Comparison of ENCODE assay signal across 9 cellular contexts in genomic region chr5:158676642-158677489, GRCh38.
DNase-seq lines count a peak whose midpoint lies in the region; ATAC-seq lines count a peak whose summit lies in the region.
"Had no signal": no experiment of that assay in that cellular context is flagged by ENCODE, and none has a peak within 500 bp of the region (broad histone marks: within the 10 kb centered on the region; RNA-seq: fewer than 3 reads in every experiment).

No MANE protein-coding gene starts in this region.

- DNase-seq in activated CD4-positive, alpha-beta T cell treated with anti-CD3 and anti-CD28 coated beads, Interleukin-2, amount 10 ng/mL, durations not matched to agents 24 days and 14 days, result peak; percentile 49
- DNase-seq in activated CD4-positive, alpha-beta T cell treated with anti-CD3 and anti-CD28 coated beads for 4 hours, result no peak
- DNase-seq in NAMALWA (ENCODE audit: low spot score) (peak; percentile 80), ecto neural progenitor cell (ENCODE audit: low spot score) (peak; percentile 67), mesenteric fat pad (ENCODE audit: low spot score) (no peak), AG20443 (ENCODE audit: low spot score) (no peak)
- peak in 1 of 2 donors; percentile 5 for DNase-seq in stimulated activated naive CD8-positive, alpha-beta T cell treated with anti-CD3 and anti-CD28 coated beads, Interleukin-15, amount 100 ng/mL, for 72 hours
- DNase-seq: stimulated activated CD4-positive, alpha-beta T cell treated with anti-CD3 and anti-CD28 coated beads, Interleukin-1b, Interleukin-23, amount 100 ng/mL, for 48 hours had no signal

- no peak overlapping the region for H3K4me3 Mint-ChIP-seq in activated CD4-positive, alpha-beta T cell treated with anti-CD3 and anti-CD28 coated beads, Interleukin-2, amount 10 ng/mL, durations not matched to agents 24 days and 14 days
- peak overlapping the region; percentile 13 to 53 for H3K4me3 Mint-ChIP-seq in stimulated activated naive CD8-positive, alpha-beta T cell treated with anti-CD3 and anti-CD28 coated beads, Interleukin-15, amount 100 ng/mL, for 72 hours

- H3K27me3 Mint-ChIP-seq in activated CD4-positive, alpha-beta T cell treated with anti-CD3 and anti-CD28 coated beads, Interleukin-2, amount 10 ng/mL, durations not matched to agents 24 days and 14 days, result peaks cover 3% of the 10 kb centered on the region
- H3K27me3 Mint-ChIP-seq in stimulated activated naive CD8-positive, alpha-beta T cell treated with anti-CD3 and anti-CD28 coated beads, Interleukin-15, amount 100 ng/mL, for 72 hours, result no peaks in the 10 kb centered on the region

- no peaks in the 10 kb centered on the region for H3K36me3 Mint-ChIP-seq in activated CD4-positive, alpha-beta T cell treated with anti-CD3 and anti-CD28 coated beads, Interleukin-2, amount 10 ng/mL, durations not matched to agents 24 days and 14 days (ENCODE audit: low read depth)

- H3K27ac Mint-ChIP-seq in activated CD4-positive, alpha-beta T cell treated with anti-CD3 and anti-CD28 coated beads, Interleukin-2, amount 10 ng/mL, durations not matched to agents 24 days and 14 days, result no peak overlapping the region
- H3K27ac Mint-ChIP-seq in stimulated activated naive CD8-positive, alpha-beta T cell treated with anti-CD3 and anti-CD28 coated beads, Interleukin-15, amount 100 ng/mL, for 72 hours, result peak overlapping the region; percentile 10 to 76

- H3K9me3 Mint-ChIP-seq in activated CD4-positive, alpha-beta T cell treated with anti-CD3 and anti-CD28 coated beads, Interleukin-2, amount 10 ng/mL, durations not matched to agents 24 days and 14 days, result no peaks in the 10 kb centered on the region
- H3K9me3 Mint-ChIP-seq in stimulated activated naive CD8-positive, alpha-beta T cell treated with anti-CD3 and anti-CD28 coated beads, Interleukin-15, amount 100 ng/mL, for 72 hours, result no peaks in the 10 kb centered on the region

- no peak for ATAC-seq in stimulated activated naive CD8-positive, alpha-beta T cell treated with anti-CD3 and anti-CD28 coated beads, Interleukin-15, amount 100 ng/mL, for 72 hours
- ATAC-seq in GM19455 (IDR thresholded peaks at IDR 0.05; ENCODE audit: unreplicated experiment), result no peak

- peaks cover 2% of the 10 kb centered on the region for H3K4me1 Mint-ChIP-seq in activated CD4-positive, alpha-beta T cell treated with anti-CD3 and anti-CD28 coated beads, Interleukin-2, amount 10 ng/mL, durations not matched to agents 24 days and 14 days
- H3K4me1 Mint-ChIP-seq in stimulated activated naive CD8-positive, alpha-beta T cell treated with anti-CD3 and anti-CD28 coated beads, Interleukin-15, amount 100 ng/mL, for 72 hours, result peaks cover 14% of the 10 kb centered on the region

- intact Hi-C loops in activated CD4-positive, alpha-beta T cell treated with anti-CD3 and anti-CD28 coated beads, Interleukin-2, amount 10 ng/mL, durations not matched to agents 24 days and 14 days (cut with micrococcal nuclease), result no loop called here

Comparison
In these comparisons a context has a peak if more than half of its experiments do, and no peak if none do; other contexts are left out.
1. DNase-seq: peak in activated CD4-positive, alpha-beta T cell treated with anti-CD3 and anti-CD28 coated beads, Interleukin-2, amount 10 ng/mL, durations not matched to agents 24 days and 14 days (single experiment), NAMALWA (single experiment) and ecto neural progenitor cell (single experiment); none in activated CD4-positive, alpha-beta T cell treated with anti-CD3 and anti-CD28 coated beads for 4 hours (0 of 2), mesenteric fat pad (single experiment) and AG20443 (single experiment).